In the genomic region with DNA sequence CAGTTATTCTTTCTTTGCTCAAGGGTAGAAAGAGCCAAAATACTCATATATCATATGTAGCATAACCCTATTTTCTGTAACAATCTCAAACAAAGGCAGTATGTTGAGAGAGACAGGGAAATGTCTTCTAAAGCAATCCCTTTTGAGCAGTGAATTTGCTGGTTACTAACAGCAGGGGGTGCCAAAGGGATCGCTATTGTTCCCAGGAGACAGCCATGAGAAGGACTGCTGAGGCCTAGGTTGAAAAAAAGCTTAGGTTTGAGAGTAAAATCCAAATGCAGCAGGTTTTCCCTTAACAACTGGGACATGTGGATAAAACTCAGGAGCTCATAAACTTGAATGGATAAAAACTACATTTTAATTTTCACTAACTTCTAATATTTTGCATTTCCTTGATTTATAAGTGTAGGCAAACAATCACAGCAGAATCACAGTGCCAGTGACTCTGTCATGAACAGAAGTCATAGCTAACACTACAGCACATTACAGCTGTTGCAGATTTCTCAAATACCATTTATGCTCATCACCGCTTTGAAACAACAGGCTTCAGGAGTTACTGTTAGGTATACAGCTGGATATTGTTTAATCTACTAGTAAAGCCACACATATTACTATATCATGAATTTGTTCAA, we compare ENCODE assay signal across 8 cellular contexts.
DNase-seq lines count a peak whose midpoint lies in the region; ATAC-seq and TF ChIP-seq lines count a peak whose summit lies in the region.

No MANE protein-coding gene starts in this region.

- H3K36me3 ChIP-seq in OCI-LY1 (ENCODE audit: insufficient read depth, low read length) = no peaks in the 10 kb centered on the region; the same call in 1 of the 2 replicates
- no peaks in the 10 kb centered on the region for H3K36me3 ChIP-seq in neural cell (ENCODE audit: insufficient read depth, low read length)
- H3K36me3 ChIP-seq in testis (ENCODE audit: low read depth, missing control alignments) = no peaks in the 10 kb centered on the region

- intact Hi-C loops in testis (cut with DNase I; ENCODE audit: low total_unique reads) = no loop called here

- H3K4me2 ChIP-seq in OCI-LY1 (ENCODE audit: low read length) (no peak overlapping the region), neural cell (ENCODE audit: low read length) (no peak overlapping the region)

- no peaks in the 10 kb centered on the region for H3F3A ChIP-seq in OCI-LY1 (ENCODE audit: insufficient read depth, low read length)
- H3F3A ChIP-seq in neural cell (ENCODE audit: insufficient read depth, low read length, poor library complexity, severe bottlenecking) = no peaks in the 10 kb centered on the region

- H3K4me1 ChIP-seq in OCI-LY1 (ENCODE audit: insufficient read depth, low read length, severe bottlenecking) (peaks cover 9% of the 10 kb centered on the region), testis (no peaks in the 10 kb centered on the region)

- no peaks in the 10 kb centered on the region for H3K9me3 ChIP-seq in OCI-LY1 (ENCODE audit: low read length)
- no peaks in the 10 kb centered on the region for H3K9me3 ChIP-seq in neural cell (ENCODE audit: low read length)
- no peaks in the 10 kb centered on the region for H3K9me3 ChIP-seq in testis

- H3K9me2 ChIP-seq in OCI-LY1 (ENCODE audit: low read depth, low read length) (no peaks in the 10 kb centered on the region), neural cell (ENCODE audit: insufficient read depth, low read length) (no peaks in the 10 kb centered on the region)

- WGBS in testis, 2 donors = 59 to 75% methylated on average over 2 of the region's 2 CpGs

- H2AFZ ChIP-seq in OCI-LY1 (ENCODE audit: low read length) = no peak overlapping the region
- H2AFZ ChIP-seq in neural cell (ENCODE audit: low read depth, low read length) = no peak overlapping the region

- H4K20me1 ChIP-seq in OCI-LY1 (ENCODE audit: insufficient read depth, low read length) (no peaks in the 10 kb centered on the region), neural cell (ENCODE audit: insufficient read depth) (no peaks in the 10 kb centered on the region)

- TF ChIP-seq POLR2A in testis (IDR thresholded peaks at IDR 0.05) = no peak

- no peak for TF ChIP-seq EP300 in neural cell (conservative IDR thresholded peaks at IDR 0.05; ENCODE audit: poor library complexity, severe bottlenecking)

- H3K79me2 ChIP-seq in OCI-LY1 (ENCODE audit: insufficient read depth, low read length) = no peaks in the 10 kb centered on the region
- no peaks in the 10 kb centered on the region for H3K79me2 ChIP-seq in neural cell (replicated peaks; ENCODE audit: insufficient read depth, low read length)

- H3K27me3 ChIP-seq in OCI-LY1 (ENCODE audit: insufficient read depth, low read length) (no peaks in the 10 kb centered on the region), neural cell (ENCODE audit: insufficient read depth, low read depth, low read length) (no peaks in the 10 kb centered on the region), testis (no peaks in the 10 kb centered on the region)

- no peak for ATAC-seq in HG03280 (IDR thresholded peaks at IDR 0.05; ENCODE audit: unreplicated experiment)

- TF ChIP-seq CTCF in OCI-LY1 (IDR thresholded peaks at IDR 0.05; ENCODE audit: low read length) (peak; percentile 93), fibroblast of mammary gland (conservative IDR thresholded peaks at IDR 0.05; ENCODE audit: control insufficient read depth, insufficient read depth, low read depth, low read length) (peak; percentile 95), neural cell (IDR thresholded peaks at IDR 0.05; ENCODE audit: poor library complexity, severe bottlenecking) (peak; percentile 85), testis (IDR thresholded peaks at IDR 0.05) (peak; percentile 34 to 67 (median 50))

- no peak overlapping the region for H3K9ac ChIP-seq in OCI-LY1 (ENCODE audit: low read length)
- no peak overlapping the region for H3K9ac ChIP-seq in neural cell (ENCODE audit: low read length)

- DNase-seq in Daoy (ENCODE audit: low read depth) (peak; percentile 72), HuH-7.5 (ENCODE audit: low spot score) (peak; percentile 43), activated T-cell treated with anti-CD3 and anti-CD28 coated beads for 4 hours (peak; percentile 37), fibroblast of mammary gland (ENCODE audit: low read depth) (peak; percentile 80), testis (peak; percentile 73)

- H3K27ac ChIP-seq in OCI-LY1 (ENCODE audit: low read depth, low read length, poor library complexity, severe bottlenecking) (no peak overlapping the region), neural cell (ENCODE audit: low read length) (peak overlapping the region; percentile 28), testis (no peak overlapping the region)

- peak; percentile 81 for TF ChIP-seq RAD21 in neural cell (conservative IDR thresholded peaks at IDR 0.05)

- H3K4me3 ChIP-seq in OCI-LY1 (ENCODE audit: low read depth, low read length, poor library complexity, severe bottlenecking) (no peak overlapping the region), fibroblast of mammary gland (ENCODE audit: control insufficient read depth, low read depth, low read length) (no peak overlapping the region), neural cell (ENCODE audit: low read length) (no peak overlapping the region), testis (no peak overlapping the region)

TF ChIP-seq in neural cell, 6 proteins besides CTCF, POLR2A, EP300 and RAD21:
- TF ChIP-seq POLR2AphosphoS5 (IDR thresholded peaks at IDR 0.05) (peak; percentile 9), TAF1 (IDR thresholded peaks at IDR 0.05; ENCODE audit: low read depth) (no peak), MXI1 (conservative IDR thresholded peaks at IDR 0.05; ENCODE audit: poor library complexity, severe bottlenecking) (no peak), SMC3 (conservative IDR thresholded peaks at IDR 0.05; ENCODE audit: poor library complexity) (peak; percentile 88), EZH2 (IDR thresholded peaks at IDR 0.05; ENCODE audit: borderline replicate concordance, insufficient read depth, low read length, poor library complexity, severe bottlenecking) (no peak)
- TF ChIP-seq, protein P1, sequence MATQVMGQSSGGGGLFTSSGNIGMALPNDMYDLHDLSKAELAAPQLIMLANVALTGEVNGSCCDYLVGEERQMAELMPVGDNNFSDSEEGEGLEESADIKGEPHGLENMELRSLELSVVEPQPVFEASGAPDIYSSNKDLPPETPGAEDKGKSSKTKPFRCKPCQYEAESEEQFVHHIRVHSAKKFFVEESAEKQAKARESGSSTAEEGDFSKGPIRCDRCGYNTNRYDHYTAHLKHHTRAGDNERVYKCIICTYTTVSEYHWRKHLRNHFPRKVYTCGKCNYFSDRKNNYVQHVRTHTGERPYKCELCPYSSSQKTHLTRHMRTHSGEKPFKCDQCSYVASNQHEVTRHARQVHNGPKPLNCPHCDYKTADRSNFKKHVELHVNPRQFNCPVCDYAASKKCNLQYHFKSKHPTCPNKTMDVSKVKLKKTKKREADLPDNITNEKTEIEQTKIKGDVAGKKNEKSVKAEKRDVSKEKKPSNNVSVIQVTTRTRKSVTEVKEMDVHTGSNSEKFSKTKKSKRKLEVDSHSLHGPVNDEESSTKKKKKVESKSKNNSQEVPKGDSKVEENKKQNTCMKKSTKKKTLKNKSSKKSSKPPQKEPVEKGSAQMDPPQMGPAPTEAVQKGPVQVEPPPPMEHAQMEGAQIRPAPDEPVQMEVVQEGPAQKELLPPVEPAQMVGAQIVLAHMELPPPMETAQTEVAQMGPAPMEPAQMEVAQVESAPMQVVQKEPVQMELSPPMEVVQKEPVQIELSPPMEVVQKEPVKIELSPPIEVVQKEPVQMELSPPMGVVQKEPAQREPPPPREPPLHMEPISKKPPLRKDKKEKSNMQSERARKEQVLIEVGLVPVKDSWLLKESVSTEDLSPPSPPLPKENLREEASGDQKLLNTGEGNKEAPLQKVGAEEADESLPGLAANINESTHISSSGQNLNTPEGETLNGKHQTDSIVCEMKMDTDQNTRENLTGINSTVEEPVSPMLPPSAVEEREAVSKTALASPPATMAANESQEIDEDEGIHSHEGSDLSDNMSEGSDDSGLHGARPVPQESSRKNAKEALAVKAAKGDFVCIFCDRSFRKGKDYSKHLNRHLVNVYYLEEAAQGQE (IDR thresholded peaks at IDR 0.05; ENCODE audit: borderline replicate concordance) = no peak
